22 cellular contexts compared by ENCODE assay signal in genomic region chr10:48935141-48935540, GRCh38. TPM values are rescaled to one million over a fixed set of nuclear protein-coding genes. Genes with fewer than 3 reads are reported as not detected.
DNase-seq lines count a peak whose midpoint lies in the region; ATAC-seq and TF ChIP-seq lines count a peak whose summit lies in the region.
"Had no signal": no experiment of that assay in that cellular context is flagged by ENCODE, and none has a peak within 500 bp of the region (broad histone marks: within the 10 kb centered on the region; RNA-seq: fewer than 3 reads in every experiment).

No MANE protein-coding gene starts in this region.

- H3K27me3 ChIP-seq in DND-41 (ENCODE audit: insufficient read depth, low read length, poor library complexity) (no peaks in the 10 kb centered on the region), fibroblast of lung (ENCODE audit: control insufficient read depth, insufficient read depth, low read length) (peaks cover 2% of the 10 kb centered on the region), neuronal stem cell (ENCODE audit: control insufficient read depth in 3 of 3, insufficient read depth in 3 of 3, low read depth in 1 of 3, low read length in 3 of 3) (peaks cover 0 to 5% (median 0%) of the 10 kb centered on the region in 3 experiments)
- H3K27me3 ChIP-seq: transverse colon had no signal

- WGBS in neuronal stem cell (ENCODE audit: extremely low coverage in 2 of 2, insufficient read length in 2 of 2, insufficient replicate concordance in 1 of 2), 2 donors: no CpG with 5 or more reads among the region's 11 CpGs

- H3K4ac ChIP-seq in neuronal stem cell (ENCODE audit: low read length): no peak overlapping the region

- CTCF ChIA-PET in HEK293T (lab: Yijun Ruan, JAX): no interaction called here

- H4K91ac ChIP-seq in neuronal stem cell (ENCODE audit: low read depth, low read length, poor library complexity): no peak overlapping the region

- no peak overlapping the region for H2BK12ac ChIP-seq in neuronal stem cell (ENCODE audit: low read length)

- POLR2A ChIA-PET in HEK293T (lab: Yijun Ruan, JAX): no interaction called here

- H3K79me2 ChIP-seq in DND-41 (ENCODE audit: insufficient read depth, low read length) (no peaks in the 10 kb centered on the region), fibroblast of lung (ENCODE audit: control insufficient read depth, insufficient read depth, low read length) (no peaks in the 10 kb centered on the region)

- H2AK5ac ChIP-seq in neuronal stem cell (ENCODE audit: low read depth, low read length): no peak overlapping the region

- H4K8ac ChIP-seq in neuronal stem cell (ENCODE audit: low read depth, low read length): no peak overlapping the region

- H3K4me1 ChIP-seq in DND-41 (ENCODE audit: insufficient read depth, low read length) (peaks cover 20% of the 10 kb centered on the region), fibroblast of lung (ENCODE audit: control insufficient read depth, extremely low read depth, insufficient read depth, low read length) (no peaks in the 10 kb centered on the region), neuronal stem cell (ENCODE audit: control insufficient read depth in 2 of 2, insufficient read depth in 1 of 2, low read depth in 1 of 2, low read length in 2 of 2) (peaks cover 4 to 11% of the 10 kb centered on the region in 2 donors)
- H3K4me1 ChIP-seq: HAP-1, transverse colon had no signal

- no peak overlapping the region for H2BK5ac ChIP-seq in neuronal stem cell (ENCODE audit: low read length)

- no peaks in the 10 kb centered on the region for H3K9me3 ChIP-seq in DND-41 (ENCODE audit: insufficient read depth, low read length, severe bottlenecking)
- no peaks in the 10 kb centered on the region for H3K9me3 ChIP-seq in fibroblast of lung (ENCODE audit: control insufficient read depth, insufficient read depth, low read depth, low read length)
- H3K9me3 ChIP-seq in neuronal stem cell (replicated peaks in 1 of 2; ENCODE audit: control insufficient read depth in 2 of 2, insufficient read depth in 1 of 2, low read depth in 1 of 2, low read length in 2 of 2): no peaks in the 10 kb centered on the region
- H3K9me3 ChIP-seq: HAP-1, transverse colon had no signal

- no peak overlapping the region for H3K14ac ChIP-seq in neuronal stem cell (ENCODE audit: low read length)

- TF ChIP-seq CTCF in DND-41 (IDR thresholded peaks at IDR 0.05; ENCODE audit: borderline replicate concordance, extremely low read depth, low read length, poor library complexity, severe bottlenecking) (no peak), fibroblast of lung (conservative IDR thresholded peaks at IDR 0.05 in 1 of 2, IDR thresholded peaks at IDR 0.05 in 1 of 2; ENCODE audit: low read depth in 1 of 2, low read length in 2 of 2) (no peak)

- H3K23ac ChIP-seq in neuronal stem cell (ENCODE audit: low read depth, low read length, poor library complexity): no peak overlapping the region

- H3K4me3 ChIP-seq in DND-41 (ENCODE audit: low read depth in 1 of 2, low read length in 2 of 2) (peak overlapping the region in 1 of 2 experiments; percentile 49; a peak in 2 of 4 replicates), fibroblast of lung (replicated peaks in 1 of 4; ENCODE audit: control extremely low read depth in 1 of 4, insufficient read depth in 1 of 4, low read depth in 3 of 4, low read length in 4 of 4) (no peak overlapping the region), neuronal stem cell (ENCODE audit: low read length in 2 of 2) (no peak overlapping the region)
- H3K4me3 ChIP-seq: HAP-1, transverse colon had no signal

- no peak overlapping the region for H2BK15ac ChIP-seq in neuronal stem cell (ENCODE audit: low read length)

- no peak overlapping the region for H3K18ac ChIP-seq in neuronal stem cell (ENCODE audit: low read length)

- H3K36me3 ChIP-seq in DND-41 (ENCODE audit: insufficient read depth, low read length) (no peaks in the 10 kb centered on the region), fibroblast of lung (ENCODE audit: control insufficient read depth, insufficient read depth, low read length) (no peaks in the 10 kb centered on the region), neuronal stem cell (replicated peaks in 1 of 2; ENCODE audit: control insufficient read depth in 2 of 2, insufficient read depth in 2 of 2, low read length in 2 of 2) (no peaks in the 10 kb centered on the region)
- H3K36me3 ChIP-seq: HAP-1, transverse colon had no signal

- ATAC-seq in DND-41 (ENCODE audit: insufficient read depth, low read depth) (peak; percentile 84), HG03139 (IDR thresholded peaks at IDR 0.05; ENCODE audit: unreplicated experiment) (no peak)

- H3K27ac ChIP-seq in DND-41 (ENCODE audit: low read length): peak overlapping the region; percentile 64
- no peak overlapping the region for H3K27ac ChIP-seq in fibroblast of lung (ENCODE audit: insufficient read depth, low read length)
- H3K27ac ChIP-seq in neuronal stem cell (replicated peaks; ENCODE audit: low read length): no peak overlapping the region

- H4K20me1 ChIP-seq in DND-41 (ENCODE audit: insufficient read depth, low read length) (no peaks in the 10 kb centered on the region; the same call in 1 of the 2 replicates), fibroblast of lung (ENCODE audit: control insufficient read depth, extremely low read depth, insufficient read depth, low read length) (no peaks in the 10 kb centered on the region)

- H3K4me2 ChIP-seq in DND-41 (ENCODE audit: insufficient read depth, low read length): peak overlapping the region; percentile 56
- H3K4me2 ChIP-seq in fibroblast of lung (ENCODE audit: extremely low read depth, insufficient read depth, low read length): peak overlapping the region; percentile 15
- H3K4me2 ChIP-seq in neuronal stem cell (ENCODE audit: insufficient read depth, low read length, poor library complexity, severe bottlenecking): no peak overlapping the region

- no peak overlapping the region for H2AFZ ChIP-seq in DND-41 (ENCODE audit: low read depth, low read length)
- H2AFZ ChIP-seq in fibroblast of lung (ENCODE audit: low read length): peak overlapping the region; percentile 1
- peak overlapping the region; percentile 70 for H2AFZ ChIP-seq in neuronal stem cell (ENCODE audit: low read length)

- in situ Hi-C loops in G401 (cut with HindIII; ENCODE audit: low sequenced_read_pairs): no loop called here

- DNase-seq in DND-41: peak; percentile 72
- DNase-seq in Kasumi-1 (lab: John Stamatoyannopoulos, UW): peak; percentile 59 to 60
- peak in 1 of 2 donors; percentile 6 for DNase-seq in fibroblast of lung (ENCODE audit: low read depth in 2 of 2)
- no peak for DNase-seq in neuronal stem cell (ENCODE audit: low spot score)
- DNase-seq in HEK293T (ENCODE audit: extremely low spot score): no peak
- no peak for DNase-seq in hypothalamus (lab: John Stamatoyannopoulos, UW)
- no peak for DNase-seq in G401 (ENCODE audit: low spot score)
- DNase-seq: activated CD4-positive, alpha-beta T cell treated with anti-CD3 and anti-CD28 coated beads for 48 hours; amniotic stem cell; CD8-positive, alpha-beta memory T cell; cerebellar nuclear complex; effector memory CD4-positive, alpha-beta T cell; Karpas-422; kidney glomerular epithelial cell; NCI-H1105; NCI-H2171 treated with DMSO at 0.1 percent for 48 hours; NCI-H82; stimulated activated CD4-positive, alpha-beta T cell treated with anti-CD3 and anti-CD28 coated beads, Interleukin-15, amount 100 ng/mL, for 24 hours; stimulated activated naive CD4-positive, alpha-beta T cell treated with Interleukin-2 at 50 U/mL for 16 hours; transverse colon had no signal

- H2BK120ac ChIP-seq in neuronal stem cell (ENCODE audit: low read depth, low read length): no peak overlapping the region

- H3K9ac ChIP-seq in DND-41 (ENCODE audit: low read depth, low read length) (peak overlapping the region; percentile 25; the same call in 1 of the 2 replicates), fibroblast of lung (ENCODE audit: insufficient read depth, low read length) (no peak overlapping the region), neuronal stem cell (ENCODE audit: low read depth, low read length, poor library complexity) (no peak overlapping the region)

- no peaks in the 10 kb centered on the region for H3K79me1 ChIP-seq in neuronal stem cell (ENCODE audit: low read depth, low read length)

TF ChIP-seq in HEK293T, 16 proteins besides CTCF, POLR2A, EP300 and RAD21:
- no peak for TF ChIP-seq ELF4 (IDR thresholded peaks at IDR 0.05)
- no peak for TF ChIP-seq LEF1 (IDR thresholded peaks at IDR 0.05; ENCODE audit: borderline replicate concordance)
- no peak for TF ChIP-seq L3MBTL2 (conservative IDR thresholded peaks at IDR 0.05)
- TF ChIP-seq ZNF384 (IDR thresholded peaks at IDR 0.05): no peak
- TF ChIP-seq FOXM1 (IDR thresholded peaks at IDR 0.05; ENCODE audit: borderline replicate concordance): no peak
- TF ChIP-seq ARNT (IDR thresholded peaks at IDR 0.05): no peak
- TF ChIP-seq NFRKB (IDR thresholded peaks at IDR 0.05): no peak
- TF ChIP-seq FOXK2 (IDR thresholded peaks at IDR 0.05): no peak
- no peak for TF ChIP-seq CTBP1 (IDR thresholded peaks at IDR 0.05; ENCODE audit: borderline replicate concordance)
- no peak for TF ChIP-seq HDGF (IDR thresholded peaks at IDR 0.05; ENCODE audit: borderline replicate concordance)
- TF ChIP-seq TARDBP (IDR thresholded peaks at IDR 0.05): no peak
- TF ChIP-seq SP1 (IDR thresholded peaks at IDR 0.05): no peak
- no peak for TF ChIP-seq PKNOX1 (IDR thresholded peaks at IDR 0.05)
TF ChIP-seq in HEK293T: peak in this region for 0.

RNA-seq across cellular contexts. Expression of gene LRRC18, which starts 4.5 kb away (rescaled TPM):
- total RNA-seq in fibroblast of lung: under 0.01 and 0.66 TPM in 2 replicates
- polyA plus RNA-seq in fibroblast of lung: 0.08 TPM in 1 of 2 replicates, not detected in the other
- not detected in 2 replicates for polyA plus RNA-seq in fibroblast of lung (2012)
- not detected in 2 replicates for polyA minus RNA-seq in fibroblast of lung (ENCODE audit: low replicate concordance)
- polyA plus RNA-seq in neuronal stem cell (2013, experiment 1 of 2): not detected
- not detected for polyA plus RNA-seq in neuronal stem cell (2013, experiment 2 of 2)
- not detected in 2 replicates for total RNA-seq in G401 (2014; rRNA removed; shearing (Covaris generic))
- total RNA-seq: CD8-positive, alpha-beta memory T cell; transverse colon had no signal
- polyA plus RNA-seq: CD8-positive, alpha-beta memory T cell had no signal

Comparison
In these comparisons a context has a peak if more than half of its experiments do, and no peak if none do; other contexts are left out.
1. DNase-seq: peak in DND-41 (single experiment) and Kasumi-1 (2 of 2); none in neuronal stem cell (single experiment), HEK293T (single experiment), hypothalamus (0 of 51) and G401 (single experiment).